ENCODE assay signal across 17 cellular contexts in genomic region chrX:115901241-115901640, GRCh38.
DNase-seq lines count a peak whose midpoint lies in the region; ATAC-seq and TF ChIP-seq lines count a peak whose summit lies in the region.
"Had no signal": no experiment of that assay in that cellular context is flagged by ENCODE, and none has a peak within 500 bp of the region (broad histone marks: within the 10 kb centered on the region; RNA-seq: fewer than 3 reads in every experiment).

No MANE protein-coding gene starts in this region.

- TF ChIP-seq CTCF in GM20000 (IDR thresholded peaks at IDR 0.05; ENCODE audit: extremely low read depth, missing control alignments), result no peak
- no peak for TF ChIP-seq CTCF in osteocyte (IDR thresholded peaks at IDR 0.05)

- H3K27ac Mint-ChIP-seq in osteocyte (ENCODE audit: unreplicated experiment), result no peak overlapping the region
- H3K27ac Mint-ChIP-seq: B cell; CD4-positive, CD25-positive, alpha-beta regulatory T cell; CD8-positive, alpha-beta T cell; HFFc6 had no signal

- no peaks in the 10 kb centered on the region for H3K4me1 Mint-ChIP-seq in osteocyte (ENCODE audit: unreplicated experiment)

- no peak overlapping the region for H3K4me3 Mint-ChIP-seq in osteocyte (ENCODE audit: unreplicated experiment)
- H3K4me3 Mint-ChIP-seq: B cell; CD4-positive, CD25-positive, alpha-beta regulatory T cell; CD8-positive, alpha-beta T cell; HFFc6 had no signal

- H3K27me3 Mint-ChIP-seq in osteocyte (ENCODE audit: unreplicated experiment), result no peaks in the 10 kb centered on the region
- H3K27me3 Mint-ChIP-seq: B cell; CD4-positive, CD25-positive, alpha-beta regulatory T cell had no signal

- H3K9me3 Mint-ChIP-seq in osteocyte (ENCODE audit: unreplicated experiment), result peaks cover 34% of the 10 kb centered on the region
- H3K9me3 Mint-ChIP-seq: CD8-positive, alpha-beta T cell had no signal

- no peak for ATAC-seq in left colon
- ATAC-seq in HG03135 (IDR thresholded peaks at IDR 0.05; ENCODE audit: unreplicated experiment), result no peak
- ATAC-seq: CD8-positive, alpha-beta T cell had no signal

- no peaks in the 10 kb centered on the region for H3K36me3 Mint-ChIP-seq in osteocyte (ENCODE audit: unreplicated experiment)
- H3K36me3 Mint-ChIP-seq: CD4-positive, CD25-positive, alpha-beta regulatory T cell; CD8-positive, alpha-beta T cell had no signal

- DNase-seq in DMS53 (lab: John Stamatoyannopoulos, UW) (peak; percentile 52), DMS53 treated with DMSO at 0.1 percent for 48 hours (lab: John Stamatoyannopoulos, UW; ENCODE audit: unreplicated experiment) (no peak), GM20000 (ENCODE audit: low spot score) (peak; percentile 0), NCI-H510A (lab: John Stamatoyannopoulos, UW) (peak; percentile 33), osteocyte (ENCODE audit: extremely low spot score, unreplicated experiment) (peak; percentile 60), left colon (no peak), NCI-H526 (lab: John Stamatoyannopoulos, UW) (no peak)
- DNase-seq: Caco-2; CD4-positive, CD25-positive, alpha-beta regulatory T cell; CD8-positive, alpha-beta T cell; DMS153; DMS79 treated with DMSO at 0.1 percent for 48 hours; GF-D8; GM23248; HFFc6 had no signal

- intact Hi-C loops in left colon (cut with DNase I, micrococcal nuclease), result no loop called here

Comparison
In these comparisons a context has a peak if more than half of its experiments do, and no peak if none do; other contexts are left out.
1. DNase-seq: peak in DMS53 (single experiment), GM20000 (single experiment), NCI-H510A (single experiment) and osteocyte (single experiment); none in DMS53 treated with DMSO at 0.1 percent for 48 hours (single experiment), left colon (0 of 2) and NCI-H526 (0 of 2).